ENCODE assay signal across 20 cellular contexts in genomic region chr12:125794401-125794800, GRCh38.
DNase-seq lines count a peak whose midpoint lies in the region; ATAC-seq and TF ChIP-seq lines count a peak whose summit lies in the region.
"Had no signal": no experiment of that assay in that cellular context is flagged by ENCODE, and none has a peak within 500 bp of the region (broad histone marks: within the 10 kb centered on the region; RNA-seq: fewer than 3 reads in every experiment).

No MANE protein-coding gene starts in this region.

- H3K4me1 Mint-ChIP-seq in CD4-positive, alpha-beta memory T cell = no peaks in the 10 kb centered on the region
- H3K4me1 Mint-ChIP-seq: GM23338 had no signal

- ATAC-seq in HG03280 (IDR thresholded peaks at IDR 0.05; ENCODE audit: unreplicated experiment) = no peak
- ATAC-seq in GM21390 (IDR thresholded peaks at IDR 0.05; ENCODE audit: unreplicated experiment) = no peak
- ATAC-seq: GM23338, HCT116, K562 had no signal

- no peaks in the 10 kb centered on the region for H3K9me3 ChIP-seq in CD4-positive, alpha-beta memory T cell (ENCODE audit: control insufficient read depth in 1 of 2, low read length in 2 of 2)
- H3K9me3 ChIP-seq: Peyer's patch had no signal

- no peak overlapping the region for H3K4me3 Mint-ChIP-seq in CD4-positive, alpha-beta memory T cell
- H3K4me3 Mint-ChIP-seq: CD4-positive, alpha-beta T cell; GM23338 had no signal

- CTCF ChIA-PET in CD4-positive, alpha-beta memory T cell (lab: Charles Lee; ENCODE audit: partially characterized antibody) = no interaction called here

- H3K27ac Mint-ChIP-seq in CD4-positive, alpha-beta memory T cell = no peak overlapping the region
- H3K27ac Mint-ChIP-seq: CD4-positive, alpha-beta T cell; GM23338 had no signal

- no peaks in the 10 kb centered on the region for H3K4me1 ChIP-seq in CD4-positive, alpha-beta memory T cell (ENCODE audit: insufficient read depth, low read length)
- H3K4me1 ChIP-seq: Peyer's patch had no signal

- no peak overlapping the region for H3K4me3 ChIP-seq in CD4-positive, alpha-beta memory T cell (ENCODE audit: low read length in 2 of 2)
- H3K4me3 ChIP-seq: GM23338, K562, Peyer's patch had no signal

- no peak overlapping the region for H3K27ac ChIP-seq in CD4-positive, alpha-beta memory T cell (ENCODE audit: low read depth, low read length)
- H3K27ac ChIP-seq: Peyer's patch had no signal

- no peaks in the 10 kb centered on the region for H3K36me3 ChIP-seq in CD4-positive, alpha-beta memory T cell (ENCODE audit: insufficient read depth, low read length)
- H3K36me3 ChIP-seq: Peyer's patch had no signal

- no peaks in the 10 kb centered on the region for H3K27me3 ChIP-seq in CD4-positive, alpha-beta memory T cell (ENCODE audit: insufficient read depth, low read length)
- H3K27me3 ChIP-seq: Peyer's patch had no signal

- intact Hi-C loops in CD4-positive, alpha-beta memory T cell (cut with micrococcal nuclease) = no loop called here

- no peak for TF ChIP-seq CTCF in GM20000 (IDR thresholded peaks at IDR 0.05; ENCODE audit: extremely low read depth, missing control alignments)

- DNase-seq in Ammon's horn (ENCODE audit: low spot score) = peak; percentile 39
- DNase-seq in RKO (ENCODE audit: low spot score) = peak; percentile 11
- DNase-seq in astrocyte of the hippocampus (ENCODE audit: low read depth, low spot score) = peak; percentile 88
- peak; percentile 17 for DNase-seq in iris pigment epithelial cell (ENCODE audit: low read depth)
- DNase-seq in GM20000 (ENCODE audit: low spot score) = no peak
- DNase-seq in CD4-positive, alpha-beta memory T cell = no peak
- DNase-seq: CD4-positive, alpha-beta T cell; MV-4-11; NCI-H1694 treated with DMSO at 0.1 percent for 48 hours; NCI-H2107; NCI-H510A; NCI-H748 treated with DMSO at 0.1 percent for 48 hours; NK-92 treated with Interleukin-12 subunit alpha and Interleukin-12 subunit beta, amount 100 ng/mL, for 24 hours; Peyer's patch; SIG-M5 had no signal

- H3K9me3 Mint-ChIP-seq in CD4-positive, alpha-beta memory T cell = peaks cover 0 to 21% (median 9%) of the 10 kb centered on the region in 8 donors

- H3K36me3 Mint-ChIP-seq in CD4-positive, alpha-beta memory T cell = no peaks in the 10 kb centered on the region

- no peaks in the 10 kb centered on the region for H3K27me3 Mint-ChIP-seq in CD4-positive, alpha-beta memory T cell
- H3K27me3 Mint-ChIP-seq: CD4-positive, alpha-beta T cell had no signal

- POLR2A ChIA-PET in CD4-positive, alpha-beta memory T cell (lab: Charles Lee; ENCODE audit: partially characterized antibody) = no interaction called here

Comparison
In these comparisons a context has a peak if more than half of its experiments do, and no peak if none do; other contexts are left out.
1. DNase-seq: peak in Ammon's horn (single experiment), RKO (single experiment), astrocyte of the hippocampus (single experiment) and iris pigment epithelial cell (single experiment); none in GM20000 (single experiment) and CD4-positive, alpha-beta memory T cell (0 of 5).